15 cellular contexts compared by ENCODE assay signal in the genomic region with DNA sequence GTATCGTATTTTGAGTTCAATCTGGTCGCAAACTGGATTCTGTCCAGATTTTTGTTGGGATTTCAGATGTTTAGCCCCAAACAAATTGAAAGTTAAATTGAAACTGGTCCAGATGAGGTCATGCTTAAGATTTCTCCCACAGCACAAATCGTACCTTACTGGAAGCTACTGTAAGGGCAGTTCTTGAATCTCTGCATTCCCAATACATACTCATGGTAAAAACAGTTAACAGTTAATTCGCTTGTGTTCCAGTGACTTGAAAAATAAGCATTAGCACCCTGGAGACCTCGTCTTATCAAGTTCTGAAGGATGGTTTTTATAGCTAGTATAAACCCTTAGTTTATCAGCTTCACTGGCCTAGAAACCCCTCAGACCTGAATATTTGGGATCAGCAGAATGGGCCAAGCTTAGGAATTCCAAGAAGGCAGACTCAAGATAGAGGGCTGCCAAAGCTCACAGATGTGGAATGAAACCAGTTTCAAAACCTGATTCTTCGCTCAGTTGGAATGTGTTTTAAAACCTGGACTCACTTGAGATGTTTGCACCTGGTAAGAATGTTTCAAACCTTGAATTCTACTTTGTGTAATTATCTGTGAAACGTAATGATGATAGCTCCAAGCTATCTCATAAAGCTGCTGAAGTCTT.
DNase-seq lines count a peak whose midpoint lies in the region; TF ChIP-seq lines count a peak whose summit lies in the region.
"Had no signal": no experiment of that assay in that cellular context is flagged by ENCODE, and none has a peak within 500 bp of the region (broad histone marks: within the 10 kb centered on the region; RNA-seq: fewer than 3 reads in every experiment).

No MANE protein-coding gene starts in this region.

- peak overlapping the region; percentile 5 for H3K27ac ChIP-seq in endodermal cell (ENCODE audit: low read depth, low read length)
- H3K27ac ChIP-seq: pancreas had no signal

- no peaks in the 10 kb centered on the region for H3K9me3 Mint-ChIP-seq in endodermal cell
- no peaks in the 10 kb centered on the region for H3K9me3 Mint-ChIP-seq in nephron

- H3K36me3 ChIP-seq in endodermal cell (ENCODE audit: control insufficient read depth, insufficient read depth, low read length) = no peaks in the 10 kb centered on the region
- H3K36me3 ChIP-seq: pancreas had no signal

- no peak for TF ChIP-seq CTCF in endodermal cell (conservative IDR thresholded peaks at IDR 0.05)
- TF ChIP-seq CTCF in nephron (IDR thresholded peaks at IDR 0.05; ENCODE audit: unreplicated experiment in 3 of 3) = no peak

- DNase-seq in AG20443 (ENCODE audit: low spot score) (peak; percentile 24), M059J (ENCODE audit: low read depth) (peak; percentile 51), endodermal cell (no peak), NCI-H510A (lab: John Stamatoyannopoulos, UW) (no peak)
- DNase-seq in activated CD4-positive, CD25-positive, alpha-beta regulatory T cell treated with anti-CD3 and anti-CD28 coated beads, Interleukin-2, amount 50 U/mL, for 72 hours = no peak
- no peak for DNase-seq in stimulated activated CD4-positive, alpha-beta T cell treated with anti-CD3 and anti-CD28 coated beads, Interleukin-15, amount 100 ng/mL, for 24 hours
- no peak for DNase-seq in activated CD8-positive, alpha-beta memory T cell treated with anti-CD3 and anti-CD28 coated beads, Interleukin-2, amount 50 U/mL, for 48 hours
- DNase-seq: activated T-cell treated with anti-CD3 and anti-CD28 coated beads, Interleukin-2, amount 50 U/mL, for 48 hours; amygdala; effector memory CD4-positive, alpha-beta T cell; Karpas-422; left ventricle myocardium superior; NCI-H2029 treated with DMSO at 0.1 percent for 48 hours; pancreas had no signal

- H3K36me3 Mint-ChIP-seq in endodermal cell (ENCODE audit: low read depth) = no peaks in the 10 kb centered on the region
- no peaks in the 10 kb centered on the region for H3K36me3 Mint-ChIP-seq in nephron (ENCODE audit: low read depth)

- H3K9me3 ChIP-seq in endodermal cell (ENCODE audit: control insufficient read depth, low read length) = no peaks in the 10 kb centered on the region
- H3K9me3 ChIP-seq: pancreas had no signal

- WGBS in endodermal cell (ENCODE audit: insufficient coverage in 1 of 2, insufficient read length in 1 of 2), 2 experiments = 88 to 96% methylated on average over 6 to 7 of the region's 7 CpGs

- H3K27ac Mint-ChIP-seq in endodermal cell = peak overlapping the region; percentile 95
- peak overlapping the region; percentile 23 to 78 (median 72) for H3K27ac Mint-ChIP-seq in nephron

- H3K4me1 ChIP-seq in endodermal cell (ENCODE audit: control insufficient read depth, insufficient read depth, low read length) = peaks cover 22% of the 10 kb centered on the region
- H3K4me1 ChIP-seq: pancreas had no signal

- H3K27me3 Mint-ChIP-seq in endodermal cell (ENCODE audit: insufficient read depth) (no peaks in the 10 kb centered on the region), nephron (ENCODE audit: low read depth) (no peaks in the 10 kb centered on the region)

- H3K4me3 ChIP-seq in endodermal cell (ENCODE audit: low read length) = peak overlapping the region; percentile 26
- H3K4me3 ChIP-seq: pancreas had no signal

- H3K4me1 Mint-ChIP-seq in endodermal cell (peaks cover 51% of the 10 kb centered on the region), nephron (peaks cover 72% of the 10 kb centered on the region)

- H3K27me3 ChIP-seq in endodermal cell (ENCODE audit: control insufficient read depth, insufficient read depth, low read length, poor library complexity, severe bottlenecking) = no peaks in the 10 kb centered on the region
- H3K27me3 ChIP-seq: pancreas had no signal

- no peak overlapping the region for H3K4me3 Mint-ChIP-seq in endodermal cell
- no peak overlapping the region for H3K4me3 Mint-ChIP-seq in nephron

- H3K9ac ChIP-seq in endodermal cell (ENCODE audit: extremely low read depth, low read length, poor library complexity, severe bottlenecking) = no peak overlapping the region

Comparison
In these comparisons a context has a peak if more than half of its experiments do, and no peak if none do; other contexts are left out.
1. DNase-seq: peak in AG20443 (single experiment) and M059J (single experiment); none in endodermal cell (single experiment), activated CD4-positive, CD25-positive, alpha-beta regulatory T cell treated with anti-CD3 and anti-CD28 coated beads, Interleukin-2, amount 50 U/mL, for 72 hours (single experiment), NCI-H510A (single experiment), stimulated activated CD4-positive, alpha-beta T cell treated with anti-CD3 and anti-CD28 coated beads, Interleukin-15, amount 100 ng/mL, for 24 hours (single experiment) and activated CD8-positive, alpha-beta memory T cell treated with anti-CD3 and anti-CD28 coated beads, Interleukin-2, amount 50 U/mL, for 48 hours (single experiment).